8 cellular contexts compared by ENCODE assay signal in genomic region chr9:119289740-119290139, GRCh38.
A peak's percentile ranks its signal among the peaks of the same experiment; 100 is the strongest.
DNase-seq lines count a peak whose midpoint lies in the region; ATAC-seq and TF ChIP-seq lines count a peak whose summit lies in the region.

No MANE protein-coding gene starts in this region.

- H3K27me3 ChIP-seq in mesenchymal stem cell (ENCODE audit: control insufficient read depth in 1 of 2, insufficient read depth in 1 of 2, low read length in 2 of 2), result no peaks in the 10 kb centered on the region
- no peaks in the 10 kb centered on the region for H3K27me3 ChIP-seq in ovary

- 58% methylated on average over 3 of the region's 3 CpGs for WGBS in mesenchymal stem cell
- WGBS in ovary, 3 donors, result 16 to 38% (median 25%) methylated on average over 3 of the region's 3 CpGs

- intact Hi-C loops in ovary (cut with DNase I), result loop anchor here in 2 of 4 donors (5.0 to 10.0 kb wide), 2 partner anchors 462 to 575 kb away; no protein-coding TSS in a partner anchor

- no peak overlapping the region for H2BK12ac ChIP-seq in mesenchymal stem cell (ENCODE audit: low read length in 2 of 2)

- no peak overlapping the region for H3K14ac ChIP-seq in mesenchymal stem cell (ENCODE audit: low read length in 2 of 2)

- no peak overlapping the region for H4K91ac ChIP-seq in mesenchymal stem cell (ENCODE audit: low read length)

- H2AK5ac ChIP-seq in mesenchymal stem cell (ENCODE audit: low read length, severe bottlenecking), result no peak overlapping the region

- no peak overlapping the region for H2BK15ac ChIP-seq in mesenchymal stem cell (ENCODE audit: low read depth, poor library complexity, severe bottlenecking)

- no peaks in the 10 kb centered on the region for H3K79me1 ChIP-seq in mesenchymal stem cell (replicated peaks; ENCODE audit: low read length, poor library complexity, severe bottlenecking)

- no peak for TF ChIP-seq EP300 in ovary (IDR thresholded peaks at IDR 0.05)

- H3K4ac ChIP-seq in mesenchymal stem cell (ENCODE audit: low read depth in 1 of 2, low read length in 2 of 2), result no peak overlapping the region

- H2BK5ac ChIP-seq in mesenchymal stem cell (ENCODE audit: low read depth, low read length, poor library complexity, severe bottlenecking), result no peak overlapping the region

- H3K4me1 ChIP-seq in mesenchymal stem cell (ENCODE audit: control insufficient read depth, insufficient read depth, low read depth, low read length) (no peaks in the 10 kb centered on the region), ovary (ENCODE audit: insufficient read depth) (no peaks in the 10 kb centered on the region)

- H3K4me3 ChIP-seq in mesenchymal stem cell (ENCODE audit: insufficient read depth in 1 of 2, low read depth in 1 of 2, low read length in 2 of 2) (no peak overlapping the region), ovary (no peak overlapping the region)

- H4K8ac ChIP-seq in mesenchymal stem cell (ENCODE audit: low read length), result no peak overlapping the region

- H3K9ac ChIP-seq in mesenchymal stem cell (ENCODE audit: low read length), result no peak overlapping the region

- H3K9me3 ChIP-seq in mesenchymal stem cell (ENCODE audit: control insufficient read depth, low read length) (no peaks in the 10 kb centered on the region), ovary (no peaks in the 10 kb centered on the region)

- H3K23ac ChIP-seq in mesenchymal stem cell (ENCODE audit: low read length in 2 of 2), result no peak overlapping the region

- no peak overlapping the region for H3K18ac ChIP-seq in mesenchymal stem cell (ENCODE audit: low read depth in 1 of 2, low read length in 2 of 2)

- no peak for TF ChIP-seq CTCF in ovary (IDR thresholded peaks at IDR 0.05)

- no peak overlapping the region for H3K27ac ChIP-seq in mesenchymal stem cell (ENCODE audit: low read length, poor library complexity, severe bottlenecking)
- no peak overlapping the region for H3K27ac ChIP-seq in ovary

- H3K36me3 ChIP-seq in mesenchymal stem cell (ENCODE audit: control insufficient read depth in 1 of 2, insufficient read depth in 2 of 2, low read depth in 1 of 2, low read length in 2 of 2) (no peaks in the 10 kb centered on the region), ovary (no peaks in the 10 kb centered on the region)

- H3K4me2 ChIP-seq in mesenchymal stem cell (ENCODE audit: low read length, poor library complexity, severe bottlenecking), result no peak overlapping the region

- no peak overlapping the region for H2AFZ ChIP-seq in mesenchymal stem cell (ENCODE audit: low read depth, low read length)

- TF ChIP-seq POLR2A in ovary (IDR thresholded peaks at IDR 0.05), result no peak

- peak; percentile 52 for DNase-seq in EL
- DNase-seq in NOMO-1 treated with dmso at 0.1 percent for 144 hours (lab: John Stamatoyannopoulos, UW; ENCODE audit: unreplicated experiment), result peak; percentile 16
- peak; percentile 56 for DNase-seq in dermis blood vessel endothelial cell
- peak; percentile 33 for DNase-seq in mesenchymal stem cell
- no peak for DNase-seq in ovary

- ATAC-seq in GM19035 (IDR thresholded peaks at IDR 0.05; ENCODE audit: unreplicated experiment), result peak; percentile 93
- peak; percentile 76 for ATAC-seq in HG03439 (IDR thresholded peaks at IDR 0.05; ENCODE audit: unreplicated experiment)
- no peak for ATAC-seq in GM21825 (IDR thresholded peaks at IDR 0.05; ENCODE audit: unreplicated experiment)

- no peak overlapping the region for H2BK120ac ChIP-seq in mesenchymal stem cell (ENCODE audit: low read depth, low read length)

Comparison
In these comparisons a context has a peak if more than half of its experiments do, and no peak if none do; other contexts are left out.
1. DNase-seq: peak in EL (single experiment), NOMO-1 treated with dmso at 0.1 percent for 144 hours (single experiment), dermis blood vessel endothelial cell (single experiment) and mesenchymal stem cell (single experiment); none in ovary (0 of 5).